Comparison of ENCODE assay signal across 17 cellular contexts in the genomic region with DNA sequence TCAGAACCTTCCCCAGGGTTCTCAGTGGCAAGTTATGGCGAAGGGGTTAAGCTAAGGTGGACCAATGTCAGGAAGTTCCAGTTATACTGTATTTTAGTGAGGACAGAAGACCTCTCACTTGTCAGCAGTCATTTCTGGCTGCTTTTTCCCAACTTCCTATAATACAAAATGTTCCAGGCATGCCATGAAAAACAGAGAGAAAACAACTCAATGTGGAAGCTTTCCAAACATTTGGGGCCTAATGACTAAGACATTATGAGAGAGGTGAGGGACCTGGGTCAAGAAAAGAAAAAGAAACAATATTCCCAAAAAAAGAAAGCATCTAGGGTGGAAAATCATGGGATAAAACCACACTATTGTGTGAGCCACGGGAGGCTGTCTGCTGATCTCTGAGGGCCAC.
DNase-seq lines count a peak whose midpoint lies in the region; ATAC-seq and TF ChIP-seq lines count a peak whose summit lies in the region.
"Had no signal": no experiment of that assay in that cellular context is flagged by ENCODE, and none has a peak within 500 bp of the region (broad histone marks: within the 10 kb centered on the region; RNA-seq: fewer than 3 reads in every experiment).

No MANE protein-coding gene starts in this region.

- no peaks in the 10 kb centered on the region for H4K20me1 ChIP-seq in GM23338 (replicated peaks; ENCODE audit: insufficient read depth)

- H3K9me3 Mint-ChIP-seq in GM23338 (peaks cover 8% of the 10 kb centered on the region; the same call in 2 of the 3 replicates), glutamatergic neuron (ENCODE audit: unreplicated experiment) (peaks cover 2% of the 10 kb centered on the region)
- H3K9me3 Mint-ChIP-seq: CD4-positive, alpha-beta T cell; HFFc6 had no signal

- DNase-seq in GM23338 (ENCODE audit: low spot score) (no peak), ascending aorta (ENCODE audit: low spot score in 2 of 2) (no peak), fibroblast of pulmonary artery (ENCODE audit: low read depth) (peak; percentile 3), sciatic nerve (ENCODE audit: low spot score) (no peak), glutamatergic neuron (no peak)
- DNase-seq: C1 segment of cervical spinal cord; Calu3; CD4-positive, alpha-beta T cell; DMS 273 treated with DMSO at 0.1 percent for 48 hours; HCEC 1CT; HFFc6; IMR-90 had no signal

- H3K27ac Mint-ChIP-seq in GM23338 (peak overlapping the region; percentile 66; the same call in 1 of the 2 replicates), glutamatergic neuron (ENCODE audit: unreplicated experiment) (no peak overlapping the region)
- H3K27ac Mint-ChIP-seq: B cell; CD4-positive, alpha-beta T cell; HFFc6 had no signal

- H3K27me3 Mint-ChIP-seq in GM23338 (ENCODE audit: insufficient read depth, low read depth, poor library complexity) (peaks cover 3% of the 10 kb centered on the region), glutamatergic neuron (ENCODE audit: unreplicated experiment) (no peaks in the 10 kb centered on the region)
- H3K27me3 Mint-ChIP-seq: B cell had no signal

- H3K4me3 Mint-ChIP-seq in GM23338 (no peak overlapping the region), glutamatergic neuron (ENCODE audit: unreplicated experiment) (no peak overlapping the region)
- H3K4me3 Mint-ChIP-seq: B cell; CD4-positive, alpha-beta T cell; HFFc6 had no signal

- no peak overlapping the region for H2AFZ ChIP-seq in GM23338

- no peaks in the 10 kb centered on the region for H3K9me2 ChIP-seq in GM23338 (ENCODE audit: insufficient read depth)

- H3K4me1 ChIP-seq in GM23338 (ENCODE audit: insufficient read depth) (peaks cover 15% of the 10 kb centered on the region), ascending aorta (peaks cover 0 to 21% of the 10 kb centered on the region in 2 donors)

- TF ChIP-seq CTCF in GM23338 (conservative IDR thresholded peaks at IDR 0.05; ENCODE audit: low read depth in 2 of 2) (no peak), ascending aorta (IDR thresholded peaks at IDR 0.05) (no peak), fibroblast of pulmonary artery (IDR thresholded peaks at IDR 0.05; ENCODE audit: low read length, missing control alignments) (no peak), glutamatergic neuron (IDR thresholded peaks at IDR 0.05; ENCODE audit: partially characterized antibody, unreplicated experiment) (no peak)

- H3K27me3 ChIP-seq in GM23338 (ENCODE audit: insufficient read depth) (no peaks in the 10 kb centered on the region), ascending aorta (no peaks in the 10 kb centered on the region)

- H3K27ac ChIP-seq in GM23338 (ENCODE audit: low read depth) (no peak overlapping the region), ascending aorta (peak overlapping the region; percentile 46 to 56)
- H3K27ac ChIP-seq: HL-60 had no signal

- H3F3A ChIP-seq in GM23338 (replicated peaks; ENCODE audit: low read depth) = no peaks in the 10 kb centered on the region

- H3K4me2 ChIP-seq in GM23338 = no peak overlapping the region

- ATAC-seq in GM23338 (no peak), sciatic nerve (peak; percentile 90), HG03280 (IDR thresholded peaks at IDR 0.05; ENCODE audit: unreplicated experiment) (no peak), HG03457 (IDR thresholded peaks at IDR 0.05; ENCODE audit: unreplicated experiment) (no peak)
- ATAC-seq: GM12878 had no signal

- no peaks in the 10 kb centered on the region for H3K9me3 ChIP-seq in ascending aorta

- H3K36me3 ChIP-seq in GM23338 (ENCODE audit: insufficient read depth) (no peaks in the 10 kb centered on the region), ascending aorta (no peaks in the 10 kb centered on the region)

- no peaks in the 10 kb centered on the region for H3K79me2 ChIP-seq in GM23338 (replicated peaks; ENCODE audit: insufficient read depth)

- intact Hi-C loops in ascending aorta (cut with DNase I) = no loop called here
- intact Hi-C loops in sciatic nerve (cut with DNase I) = no loop called here

- H3K4me3 ChIP-seq in GM23338 = no peak overlapping the region
- H3K4me3 ChIP-seq in ascending aorta = no peak overlapping the region
- no peak overlapping the region for H3K4me3 ChIP-seq in fibroblast of pulmonary artery (replicated peaks; ENCODE audit: low read depth, low read length)
- H3K4me3 ChIP-seq: GM12878 had no signal

- peaks cover 22% of the 10 kb centered on the region; the same call in 2 of the 3 replicates for H3K4me1 Mint-ChIP-seq in GM23338
- H3K4me1 Mint-ChIP-seq in glutamatergic neuron (ENCODE audit: low read depth, unreplicated experiment) = peaks cover 6% of the 10 kb centered on the region
- H3K4me1 Mint-ChIP-seq: B cell had no signal

- H3K36me3 Mint-ChIP-seq in GM23338 (ENCODE audit: low read depth) (peaks cover 4% of the 10 kb centered on the region; the same call in 2 of the 3 replicates), glutamatergic neuron (ENCODE audit: unreplicated experiment) (no peaks in the 10 kb centered on the region)

TF ChIP-seq in GM23338, 12 proteins besides CTCF, POLR2A, EP300 and RAD21:
- TF ChIP-seq ZNF114 (CRISPR knock-in tag; IDR thresholded peaks at IDR 0.05) = no peak
- TF ChIP-seq EZH2phosphoT487 (IDR thresholded peaks at IDR 0.05; ENCODE audit: unreplicated experiment) = no peak
- TF ChIP-seq, protein P1, sequence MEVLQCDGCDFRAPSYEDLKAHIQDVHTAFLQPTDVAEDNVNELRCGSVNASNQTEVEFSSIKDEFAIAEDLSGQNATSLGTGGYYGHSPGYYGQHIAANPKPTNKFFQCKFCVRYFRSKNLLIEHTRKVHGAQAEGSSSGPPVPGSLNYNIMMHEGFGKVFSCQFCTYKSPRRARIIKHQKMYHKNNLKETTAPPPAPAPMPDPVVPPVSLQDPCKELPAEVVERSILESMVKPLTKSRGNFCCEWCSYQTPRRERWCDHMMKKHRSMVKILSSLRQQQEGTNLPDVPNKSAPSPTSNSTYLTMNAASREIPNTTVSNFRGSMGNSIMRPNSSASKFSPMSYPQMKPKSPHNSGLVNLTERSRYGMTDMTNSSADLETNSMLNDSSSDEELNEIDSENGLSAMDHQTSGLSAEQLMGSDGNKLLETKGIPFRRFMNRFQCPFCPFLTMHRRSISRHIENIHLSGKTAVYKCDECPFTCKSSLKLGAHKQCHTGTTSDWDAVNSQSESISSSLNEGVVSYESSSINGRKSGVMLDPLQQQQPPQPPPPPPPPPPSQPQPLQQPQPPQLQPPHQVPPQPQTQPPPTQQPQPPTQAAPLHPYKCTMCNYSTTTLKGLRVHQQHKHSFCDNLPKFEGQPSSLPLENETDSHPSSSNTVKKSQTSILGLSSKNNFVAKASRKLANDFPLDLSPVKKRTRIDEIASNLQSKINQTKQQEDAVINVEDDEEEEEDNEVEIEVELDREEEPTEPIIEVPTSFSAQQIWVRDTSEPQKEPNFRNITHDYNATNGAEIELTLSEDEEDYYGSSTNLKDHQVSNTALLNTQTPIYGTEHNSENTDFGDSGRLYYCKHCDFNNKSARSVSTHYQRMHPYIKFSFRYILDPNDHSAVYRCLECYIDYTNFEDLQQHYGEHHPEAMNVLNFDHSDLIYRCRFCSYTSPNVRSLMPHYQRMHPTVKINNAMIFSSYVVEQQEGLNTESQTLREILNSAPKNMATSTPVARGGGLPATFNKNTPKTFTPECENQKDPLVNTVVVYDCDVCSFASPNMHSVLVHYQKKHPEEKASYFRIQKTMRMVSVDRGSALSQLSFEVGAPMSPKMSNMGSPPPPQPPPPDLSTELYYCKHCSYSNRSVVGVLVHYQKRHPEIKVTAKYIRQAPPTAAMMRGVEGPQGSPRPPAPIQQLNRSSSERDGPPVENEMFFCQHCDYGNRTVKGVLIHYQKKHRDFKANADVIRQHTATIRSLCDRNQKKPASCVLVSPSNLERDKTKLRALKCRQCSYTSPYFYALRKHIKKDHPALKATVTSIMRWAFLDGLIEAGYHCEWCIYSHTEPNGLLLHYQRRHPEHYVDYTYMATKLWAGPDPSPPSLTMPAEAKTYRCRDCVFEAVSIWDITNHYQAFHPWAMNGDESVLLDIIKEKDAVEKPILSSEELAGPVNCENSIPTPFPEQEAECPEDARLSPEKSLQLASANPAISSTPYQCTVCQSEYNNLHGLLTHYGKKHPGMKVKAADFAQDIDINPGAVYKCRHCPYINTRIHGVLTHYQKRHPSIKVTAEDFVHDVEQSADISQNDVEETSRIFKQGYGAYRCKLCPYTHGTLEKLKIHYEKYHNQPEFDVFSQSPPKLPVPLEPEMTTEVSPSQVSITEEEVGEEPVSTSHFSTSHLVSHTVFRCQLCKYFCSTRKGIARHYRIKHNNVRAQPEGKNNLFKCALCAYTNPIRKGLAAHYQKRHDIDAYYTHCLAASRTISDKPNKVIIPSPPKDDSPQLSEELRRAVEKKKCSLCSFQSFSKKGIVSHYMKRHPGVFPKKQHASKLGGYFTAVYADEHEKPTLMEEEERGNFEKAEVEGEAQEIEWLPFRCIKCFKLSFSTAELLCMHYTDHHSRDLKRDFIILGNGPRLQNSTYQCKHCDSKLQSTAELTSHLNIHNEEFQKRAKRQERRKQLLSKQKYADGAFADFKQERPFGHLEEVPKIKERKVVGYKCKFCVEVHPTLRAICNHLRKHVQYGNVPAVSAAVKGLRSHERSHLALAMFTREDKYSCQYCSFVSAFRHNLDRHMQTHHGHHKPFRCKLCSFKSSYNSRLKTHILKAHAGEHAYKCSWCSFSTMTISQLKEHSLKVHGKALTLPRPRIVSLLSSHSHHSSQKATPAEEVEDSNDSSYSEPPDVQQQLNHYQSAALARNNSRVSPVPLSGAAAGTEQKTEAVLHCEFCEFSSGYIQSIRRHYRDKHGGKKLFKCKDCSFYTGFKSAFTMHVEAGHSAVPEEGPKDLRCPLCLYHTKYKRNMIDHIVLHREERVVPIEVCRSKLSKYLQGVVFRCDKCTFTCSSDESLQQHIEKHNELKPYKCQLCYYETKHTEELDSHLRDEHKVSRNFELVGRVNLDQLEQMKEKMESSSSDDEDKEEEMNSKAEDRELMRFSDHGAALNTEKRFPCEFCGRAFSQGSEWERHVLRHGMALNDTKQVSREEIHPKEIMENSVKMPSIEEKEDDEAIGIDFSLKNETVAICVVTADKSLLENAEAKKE (CRISPR knock-in tag; IDR thresholded peaks at IDR 0.05) = no peak
- TF ChIP-seq JUNB (IDR thresholded peaks at IDR 0.05; ENCODE audit: unreplicated experiment) = no peak
- no peak for TF ChIP-seq CREB1 (CRISPR knock-in tag; IDR thresholded peaks at IDR 0.05; ENCODE audit: low read depth)
